8 cellular contexts compared by ENCODE assay signal in the genomic region with DNA sequence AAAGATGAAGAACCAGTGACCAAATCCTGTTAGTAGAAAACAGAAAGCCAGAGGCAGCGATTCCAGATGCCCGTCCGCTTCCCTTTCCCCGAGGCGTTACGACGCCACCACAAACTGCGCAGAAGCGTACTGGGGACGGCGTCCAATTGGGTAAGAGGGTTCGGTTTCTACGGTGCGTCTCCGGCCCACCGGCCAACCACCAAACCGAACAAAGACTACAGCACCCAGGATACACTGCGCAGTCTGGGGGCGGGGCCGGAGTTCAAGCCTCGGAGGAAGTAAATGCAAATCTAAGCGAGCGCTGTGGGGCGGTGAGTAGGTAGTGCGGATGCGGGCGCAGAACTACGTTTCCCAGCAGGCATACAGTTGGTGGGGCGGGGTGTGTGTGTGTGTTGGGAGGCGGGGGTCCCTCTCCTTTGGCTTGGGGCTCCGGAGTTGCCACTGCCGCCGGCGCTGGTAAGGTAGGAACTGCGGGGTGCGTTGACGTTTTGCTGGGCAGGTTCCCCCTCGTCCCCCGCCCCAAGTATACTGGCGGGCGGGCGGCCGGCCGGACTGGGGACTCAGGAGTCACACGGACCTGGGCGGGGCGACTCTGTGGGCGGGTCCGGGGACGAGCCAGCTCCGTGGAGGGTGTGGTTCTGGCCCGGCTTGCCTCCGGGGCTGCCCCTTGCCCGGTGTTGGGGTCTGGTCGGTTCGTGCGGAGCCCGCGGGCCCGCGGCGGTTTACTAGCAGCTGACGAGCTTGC. TPM values are rescaled to one million over a fixed set of nuclear protein-coding genes. Genes with fewer than 3 reads are reported as not detected.
A peak's percentile ranks its signal among the peaks of the same experiment; 100 is the strongest.
DNase-seq lines count a peak whose midpoint lies in the region; ATAC-seq, FAIRE-seq and TF ChIP-seq lines count a peak whose summit lies in the region.

A gene with protein sequence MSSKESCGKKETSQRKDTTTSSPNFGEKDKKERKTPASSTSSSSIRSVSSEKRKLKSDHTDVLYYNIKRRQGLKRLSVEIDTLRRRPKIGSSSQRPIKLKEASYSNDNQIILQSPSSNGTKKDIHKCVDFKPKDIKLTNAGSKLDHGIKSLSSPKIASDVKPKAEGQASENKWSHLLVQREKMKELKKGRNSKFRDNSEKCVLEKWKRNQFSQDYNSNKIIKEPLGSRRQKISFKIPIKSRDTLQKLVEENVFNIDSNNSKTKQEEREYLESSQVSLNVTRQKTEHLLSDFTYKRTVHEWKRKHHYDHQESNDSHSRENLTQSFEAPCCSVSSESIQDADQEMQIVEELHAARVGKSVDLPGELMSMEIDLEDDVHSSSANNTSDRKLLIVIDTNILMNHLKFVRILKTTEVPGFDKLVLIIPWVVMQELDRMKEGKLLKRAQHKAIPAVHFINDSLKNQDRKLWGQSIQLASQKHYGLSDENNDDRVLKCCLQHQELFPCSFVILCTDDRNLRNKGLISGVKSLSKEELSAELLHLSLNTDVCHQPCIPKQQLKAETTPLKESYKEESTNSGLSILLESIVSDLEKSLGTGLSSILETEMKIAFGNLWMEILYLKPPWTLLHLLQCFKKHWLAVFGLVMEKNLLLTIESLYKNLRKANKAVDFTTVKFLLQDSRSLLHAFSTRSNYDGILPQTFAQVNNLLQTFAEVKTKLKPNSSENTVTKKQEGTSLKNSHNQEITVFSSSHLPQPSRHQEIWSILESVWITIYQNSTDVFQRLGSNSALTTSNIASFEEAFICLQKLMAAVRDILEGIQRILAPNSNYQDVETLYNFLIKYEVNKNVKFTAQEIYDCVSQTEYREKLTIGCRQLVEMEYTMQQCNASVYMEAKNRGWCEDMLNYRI (plus strand): TSS at position 314 of the 745 bp plus-strand sequence. CDS start 3,675 bp downstream, outside the sequence.
A gene with protein sequence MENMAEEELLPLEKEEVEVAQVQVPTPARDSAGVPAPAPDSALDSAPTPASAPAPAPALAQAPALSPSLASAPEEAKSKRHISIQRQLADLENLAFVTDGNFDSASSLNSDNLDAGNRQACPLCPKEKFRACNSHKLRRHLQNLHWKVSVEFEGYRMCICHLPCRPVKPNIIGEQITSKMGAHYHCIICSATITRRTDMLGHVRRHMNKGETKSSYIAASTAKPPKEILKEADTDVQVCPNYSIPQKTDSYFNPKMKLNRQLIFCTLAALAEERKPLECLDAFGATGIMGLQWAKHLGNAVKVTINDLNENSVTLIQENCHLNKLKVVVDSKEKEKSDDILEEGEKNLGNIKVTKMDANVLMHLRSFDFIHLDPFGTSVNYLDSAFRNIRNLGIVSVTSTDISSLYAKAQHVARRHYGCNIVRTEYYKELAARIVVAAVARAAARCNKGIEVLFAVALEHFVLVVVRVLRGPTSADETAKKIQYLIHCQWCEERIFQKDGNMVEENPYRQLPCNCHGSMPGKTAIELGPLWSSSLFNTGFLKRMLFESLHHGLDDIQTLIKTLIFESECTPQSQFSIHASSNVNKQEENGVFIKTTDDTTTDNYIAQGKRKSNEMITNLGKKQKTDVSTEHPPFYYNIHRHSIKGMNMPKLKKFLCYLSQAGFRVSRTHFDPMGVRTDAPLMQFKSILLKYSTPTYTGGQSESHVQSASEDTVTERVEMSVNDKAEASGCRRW (minus strand): TSS at position 100 of the 745 bp plus-strand sequence. CDS start 241 bp downstream, outside the sequence.

- H2AK5ac ChIP-seq in H1 (ENCODE audit: low read depth, low read length) (no peak within 1 kb of the TSS), mesenchymal stem cell (ENCODE audit: low read length, severe bottlenecking) (no peak within 1 kb of the TSS)

- WGBS in H1 (ENCODE audit: extremely low coverage in 1 of 2, insufficient coverage in 1 of 2, insufficient read length in 1 of 2, insufficient replicate concordance in 2 of 2, low coverage in 1 of 2, low lambda C conversion rate in 2 of 2, missing lambda C conversion rate in 1 of 2), 2 experiments, result 2% methylated on average over 44 of the region's 63 CpGs; no CpG with 5 or more reads in 1 of the 2 experiments
- under 1% methylated on average over 52 of the region's 63 CpGs for WGBS in mesenchymal stem cell

- peaks cover 0 to 13% of the 10 kb centered on the region in 2 experiments; a peak in 2 of 4 replicates for H3K79me2 ChIP-seq in H1 (ENCODE audit: control insufficient read depth in 1 of 2, insufficient read depth in 2 of 2, low read length in 2 of 2)

- peak; percentile 98 for DNase-seq in CMK (ENCODE audit: low read depth)
- peak; percentile 93 for DNase-seq in GM20000 (ENCODE audit: low spot score)
- DNase-seq in HT-29 (ENCODE audit: low spot score), result peak; percentile 99
- DNase-seq in NOMO-1 (lab: John Stamatoyannopoulos, UW; ENCODE audit: unreplicated experiment in 2 of 2), result peak; percentile 99 to 100
- peak; percentile 99 for DNase-seq in activated CD8-positive, alpha-beta memory T cell treated with anti-CD3 and anti-CD28 coated beads, Interleukin-2, amount 10 ng/mL, durations not matched to agents 7 days and 5 days
- peak; percentile 96 to 98 for DNase-seq in H1 (ENCODE audit: low read depth in 1 of 2, low spot score in 2 of 2)
- peak; percentile 100 for DNase-seq in mesenchymal stem cell
- DNase-seq in stimulated activated CD8-positive, alpha-beta memory T cell treated with anti-CD3 and anti-CD28 coated beads, Interleukin-12 subunit alpha, Interleukin-12 subunit beta, amount 100 ng/mL, for 4 hours (ENCODE audit: low read depth), result peak; percentile 98

- H3K9me3 Mint-ChIP-seq in activated CD8-positive, alpha-beta memory T cell treated with anti-CD3 and anti-CD28 coated beads, Interleukin-2, amount 10 ng/mL, durations not matched to agents 7 days and 5 days (ENCODE audit: low read depth), result no peaks in the 10 kb centered on the region

- no peaks in the 10 kb centered on the region for H4K20me1 ChIP-seq in H1 (replicated peaks in 1 of 2; ENCODE audit: control insufficient read depth in 1 of 2, insufficient read depth in 2 of 2, low read length in 2 of 2)

- H3K27ac ChIP-seq in H1 (ENCODE audit: low read depth, low read length) (peak within 1 kb of the TSS; percentile 92), mesenchymal stem cell (ENCODE audit: low read length, poor library complexity, severe bottlenecking) (peak within 1 kb of the TSS; percentile 94)

- POLR2A ChIA-PET in H1 (lab: Charles Lee; ENCODE audit: partially characterized antibody), result interaction anchor here (0.8 to 2.1 kb wide), 5 partner anchors 14 to 183 kb away, joined by 3 to 16 read pairs (median 5); partner anchors contain the start of genes NIBAN1 and RNF2

- peak; percentile 86 for FAIRE-seq in H1 (lab: Jason Lieb, UNC)

- H3K9ac ChIP-seq in H1 (replicated peaks in 1 of 4; ENCODE audit: extremely low read depth in 1 of 4, low read depth in 3 of 4, low read length in 3 of 4) (peak within 1 kb of the TSS; percentile 89 to 98 (median 92)), mesenchymal stem cell (ENCODE audit: low read length) (peak within 1 kb of the TSS; percentile 98)

- peaks cover 51% of the 10 kb centered on the region for H3K4me1 Mint-ChIP-seq in activated CD8-positive, alpha-beta memory T cell treated with anti-CD3 and anti-CD28 coated beads, Interleukin-2, amount 10 ng/mL, durations not matched to agents 7 days and 5 days

- H3K9me3 ChIP-seq in H1 (ENCODE audit: insufficient read depth in 2 of 2, low read depth in 1 of 2, low read length in 1 of 2) (no peaks in the 10 kb centered on the region), mesenchymal stem cell (ENCODE audit: control insufficient read depth, low read length) (no peaks in the 10 kb centered on the region)

- no peak for TF ChIP-seq RAD21 in H1 (IDR thresholded peaks at IDR 0.05 in 1 of 2, conservative IDR thresholded peaks at IDR 0.05 in 1 of 2; ENCODE audit: low read depth in 2 of 2, low read length in 2 of 2)

- peaks cover 8% of the 10 kb centered on the region for H3K36me3 Mint-ChIP-seq in activated CD8-positive, alpha-beta memory T cell treated with anti-CD3 and anti-CD28 coated beads, Interleukin-2, amount 10 ng/mL, durations not matched to agents 7 days and 5 days

- H3K4ac ChIP-seq in H1 (replicated peaks; ENCODE audit: insufficient read length, low read depth, low read length) (peak within 1 kb of the TSS; percentile 33), mesenchymal stem cell (ENCODE audit: low read depth in 1 of 2, low read length in 2 of 2) (peak within 1 kb of the TSS; percentile 67 to 79)

- no peak within 1 kb of the TSS for H2BK20ac ChIP-seq in H1 (ENCODE audit: low read length)

- peak; percentile 88 to 94 for TF ChIP-seq POLR2A in H1 (IDR thresholded peaks at IDR 0.05; ENCODE audit: control extremely low read depth in 1 of 2, low read depth in 2 of 2, low read length in 2 of 2)

- no peaks in the 10 kb centered on the region for H3K36me3 ChIP-seq in H1 (ENCODE audit: control insufficient read depth in 2 of 4, insufficient read depth in 4 of 4, low read length in 3 of 4)
- peaks cover 0 to 12% of the 10 kb centered on the region in 2 experiments for H3K36me3 ChIP-seq in mesenchymal stem cell (ENCODE audit: control insufficient read depth in 1 of 2, insufficient read depth in 2 of 2, low read depth in 1 of 2, low read length in 2 of 2)

- H4K8ac ChIP-seq in H1 (ENCODE audit: extremely low read depth, insufficient read depth, low read length) (peak within 1 kb of the TSS; percentile 98), mesenchymal stem cell (ENCODE audit: low read length) (peak within 1 kb of the TSS; percentile 91)

- TF ChIP-seq EP300 in H1 (IDR thresholded peaks at IDR 0.05; ENCODE audit: borderline replicate concordance in 1 of 2, low read depth in 2 of 2, low read length in 2 of 2), result no peak

- peak within 1 kb of the TSS; percentile 70 for H3K56ac ChIP-seq in H1 (replicated peaks; ENCODE audit: insufficient read length, low read depth, low read length)

- H3K79me1 ChIP-seq in H1 (ENCODE audit: low read depth, low read length) (no peaks in the 10 kb centered on the region), mesenchymal stem cell (replicated peaks; ENCODE audit: low read length, poor library complexity, severe bottlenecking) (peaks cover 9% of the 10 kb centered on the region)

- peak within 1 kb of the TSS; percentile 86 for H3K4me3 Mint-ChIP-seq in activated CD8-positive, alpha-beta memory T cell treated with anti-CD3 and anti-CD28 coated beads, Interleukin-2, amount 10 ng/mL, durations not matched to agents 7 days and 5 days

- H2BK120ac ChIP-seq in H1 (replicated peaks; ENCODE audit: low read depth, low read length) (no peak within 1 kb of the TSS), mesenchymal stem cell (ENCODE audit: low read depth, low read length) (peak within 1 kb of the TSS; percentile 98)

- no peak within 1 kb of the TSS for H3K14ac ChIP-seq in H1 (ENCODE audit: insufficient read length)
- H3K14ac ChIP-seq in mesenchymal stem cell (ENCODE audit: low read length in 2 of 2), result peak within 1 kb of the TSS in 1 of 2 experiments; percentile 94

- H3K27ac Mint-ChIP-seq in activated CD8-positive, alpha-beta memory T cell treated with anti-CD3 and anti-CD28 coated beads, Interleukin-2, amount 10 ng/mL, durations not matched to agents 7 days and 5 days, result peak within 1 kb of the TSS; percentile 97

- CTCF ChIA-PET in activated CD8-positive, alpha-beta memory T cell treated with anti-CD3 and anti-CD28 coated beads, Interleukin-2, amount 10 ng/mL, durations not matched to agents 7 days and 5 days (lab: Charles Lee), result interaction anchor here (1.0 to 6.7 kb wide), 5 partner anchors 10 to 523 kb away, joined by 3 to 63 read pairs (median 9); no protein-coding TSS in a partner anchor
- CTCF ChIA-PET in H1 (lab: Charles Lee; ENCODE audit: partially characterized antibody), result interaction anchor here (2.3 to 8.0 kb wide), 2 partner anchors 13 to 113 kb away, joined by 7 to 60 read pairs; no protein-coding TSS in a partner anchor

- H3K18ac ChIP-seq in H1 (ENCODE audit: extremely low read depth, low read length) (peak within 1 kb of the TSS; percentile 99), mesenchymal stem cell (ENCODE audit: low read depth in 1 of 2, low read length in 2 of 2) (peak within 1 kb of the TSS; percentile 95 to 99)

- H3K23me2 ChIP-seq in H1 (ENCODE audit: low read depth, low read length), result peaks cover 13% of the 10 kb centered on the region

- no peak within 1 kb of the TSS for H2BK15ac ChIP-seq in H1 (ENCODE audit: low read length)
- peak within 1 kb of the TSS; percentile 100 for H2BK15ac ChIP-seq in mesenchymal stem cell (ENCODE audit: low read depth, poor library complexity, severe bottlenecking)

- H3K23ac ChIP-seq in H1 (ENCODE audit: insufficient read length) (no peak within 1 kb of the TSS), mesenchymal stem cell (ENCODE audit: low read length in 2 of 2) (peak within 1 kb of the TSS in 1 of 2 experiments; percentile 59)

- peak within 1 kb of the TSS; percentile 96 for H2AFZ ChIP-seq in H1 (ENCODE audit: low read length)
- peak within 1 kb of the TSS; percentile 54 for H2AFZ ChIP-seq in mesenchymal stem cell (ENCODE audit: low read depth, low read length)

- TF ChIP-seq CTCF in GM20000 (IDR thresholded peaks at IDR 0.05; ENCODE audit: extremely low read depth, missing control alignments), result no peak
- TF ChIP-seq CTCF in H1 (IDR thresholded peaks at IDR 0.05; ENCODE audit: control extremely low read depth in 1 of 3, insufficient read depth in 1 of 3, low read depth in 1 of 3, low read length in 3 of 3), result no peak

- peak within 1 kb of the TSS; percentile 95 for H2BK5ac ChIP-seq in H1 (ENCODE audit: low read depth, low read length)
- peak within 1 kb of the TSS; percentile 33 for H2BK5ac ChIP-seq in mesenchymal stem cell (ENCODE audit: low read depth, low read length, poor library complexity, severe bottlenecking)

- H3K27me3 Mint-ChIP-seq in activated CD8-positive, alpha-beta memory T cell treated with anti-CD3 and anti-CD28 coated beads, Interleukin-2, amount 10 ng/mL, durations not matched to agents 7 days and 5 days, result no peaks in the 10 kb centered on the region

- H3K4me3 ChIP-seq in H1 (ENCODE audit: extremely low read depth in 1 of 4, insufficient read depth in 2 of 4, low read depth in 3 of 4, low read length in 4 of 4) (peak within 1 kb of the TSS; percentile 85 to 97 (median 87)), mesenchymal stem cell (ENCODE audit: insufficient read depth in 1 of 2, low read depth in 1 of 2, low read length in 2 of 2) (peak within 1 kb of the TSS; percentile 84 to 86)

- no peaks in the 10 kb centered on the region for H3K27me3 ChIP-seq in H1 (replicated peaks in 1 of 4; ENCODE audit: control insufficient read depth in 3 of 4, extremely low read depth in 1 of 4, insufficient read depth in 3 of 4, low read length in 3 of 4)
- H3K27me3 ChIP-seq in mesenchymal stem cell (ENCODE audit: control insufficient read depth in 1 of 2, insufficient read depth in 1 of 2, low read length in 2 of 2), result no peaks in the 10 kb centered on the region

- H2BK12ac ChIP-seq in H1 (ENCODE audit: low read depth, low read length) (no peak within 1 kb of the TSS), mesenchymal stem cell (ENCODE audit: low read length in 2 of 2) (peak within 1 kb of the TSS in 1 of 2 experiments; percentile 88)

- H3K4me2 ChIP-seq in H1 (ENCODE audit: insufficient read depth in 1 of 2, low read depth in 2 of 2, low read length in 2 of 2) (peak within 1 kb of the TSS; percentile 75 to 88), mesenchymal stem cell (ENCODE audit: low read length, poor library complexity, severe bottlenecking) (peak within 1 kb of the TSS; percentile 78)

- H3K4me1 ChIP-seq in H1 (replicated peaks in 1 of 4; ENCODE audit: control insufficient read depth in 3 of 4, insufficient read depth in 4 of 4, low read length in 3 of 4) (no peaks in the 10 kb centered on the region; a peak in 3 of 7 replicates), mesenchymal stem cell (ENCODE audit: control insufficient read depth, insufficient read depth, low read depth, low read length) (peaks cover 1% of the 10 kb centered on the region)

- H4K91ac ChIP-seq in H1 (replicated peaks; ENCODE audit: insufficient read length, low read length) (peak within 1 kb of the TSS; percentile 77), mesenchymal stem cell (ENCODE audit: low read length) (peak within 1 kb of the TSS; percentile 97)

- H4K5ac ChIP-seq in H1 (ENCODE audit: insufficient read length, low read depth, low read length), result peak within 1 kb of the TSS; percentile 99

- peak; percentile 93 for ATAC-seq in activated CD8-positive, alpha-beta memory T cell treated with anti-CD3 and anti-CD28 coated beads, Interleukin-2, amount 10 ng/mL, durations not matched to agents 7 days and 5 days

RNA-seq across cellular contexts. Expression of the first gene that starts in this region (rescaled TPM):
- total RNA-seq in HT-29 (2014; rRNA removed; shearing (Covaris generic)), result 0.71 and 0.83 TPM in 2 replicates
- total RNA-seq in activated CD8-positive, alpha-beta memory T cell treated with anti-CD3 and anti-CD28 coated beads, Interleukin-2, amount 10 ng/mL, durations not matched to agents 7 days and 5 days, result 1 to 10 TPM; 2.2 to 2.4 TPM
- total RNA-seq in H1 (2021; fragmentation: NEBNext Ultra II Directional; extraction: Animal tissue kit (Norgen Biotek cat#: 25700)), result 6.2 and 8.1 TPM in 2 replicates
- polyA plus RNA-seq in H1 (2011; rRNA removed), result 0.74 and 1.4 TPM in 2 replicates
- polyA plus RNA-seq in H1 (2011; cell fraction: cytosol; rRNA removed), result 1.8 TPM
- 0.64 TPM for polyA plus RNA-seq in H1 (2011; cell fraction: nucleus; rRNA removed)
- polyA plus RNA-seq in H1 (2012, experiment 1 of 2), result 1.6 to 4.1 TPM (median 2.2 TPM) in 4 replicates
- polyA plus RNA-seq in H1 (2012, experiment 2 of 2), result 0.39 TPM
- polyA plus RNA-seq in H1 (2013, experiment 1 of 2), result 3.3 TPM
- polyA plus RNA-seq in H1 (2013, experiment 2 of 2), result 3.4 TPM
- polyA minus RNA-seq in H1 (2011; rRNA and poly(A)+ RNA removed), result 2.1 and 3.6 TPM in 2 replicates
- 2.0 TPM for polyA minus RNA-seq in H1 (2011; cell fraction: cytosol; rRNA and poly(A)+ RNA removed)
- 5.2 TPM for polyA minus RNA-seq in H1 (2011; cell fraction: nucleus; rRNA and poly(A)+ RNA removed)
- polyA plus RNA-seq in mesenchymal stem cell (2013, experiment 1 of 2), result 3.3 TPM
- 3.4 TPM for polyA plus RNA-seq in mesenchymal stem cell (2013, experiment 2 of 2)

RNA-seq across cellular contexts. Expression of the second gene that starts in this region (rescaled TPM):
- 2.8 and 3.3 TPM in 2 replicates for total RNA-seq in HT-29 (2014; rRNA removed; shearing (Covaris generic))
- total RNA-seq in activated CD8-positive, alpha-beta memory T cell treated with anti-CD3 and anti-CD28 coated beads, Interleukin-2, amount 10 ng/mL, durations not matched to agents 7 days and 5 days, result 10 to 100 TPM; 23.2 to 24.4 TPM
- 22.3 and 22.5 TPM in 2 replicates for total RNA-seq in H1 (2021; fragmentation: NEBNext Ultra II Directional; extraction: Animal tissue kit (Norgen Biotek cat#: 25700))
- polyA plus RNA-seq in H1 (2011; rRNA removed), result 8.2 and 13.8 TPM in 2 replicates
- polyA plus RNA-seq in H1 (2011; cell fraction: cytosol; rRNA removed), result 18.0 TPM
- 6.7 TPM for polyA plus RNA-seq in H1 (2011; cell fraction: nucleus; rRNA removed)
- 15.5 to 23.7 TPM (median 16.9 TPM) in 4 replicates for polyA plus RNA-seq in H1 (2012, experiment 1 of 2)
- polyA plus RNA-seq in H1 (2012, experiment 2 of 2), result 1.4 TPM
- 11.4 TPM for polyA plus RNA-seq in H1 (2013, experiment 1 of 2)
- polyA plus RNA-seq in H1 (2013, experiment 2 of 2), result 9.8 TPM
- polyA minus RNA-seq in H1 (2011; rRNA and poly(A)+ RNA removed), result 45.7 and 72.4 TPM in 2 replicates
- 20.7 TPM for polyA minus RNA-seq in H1 (2011; cell fraction: cytosol; rRNA and poly(A)+ RNA removed)
- polyA minus RNA-seq in H1 (2011; cell fraction: nucleus; rRNA and poly(A)+ RNA removed), result 17.5 TPM
- 8.9 TPM for polyA plus RNA-seq in mesenchymal stem cell (2013, experiment 1 of 2)
- 9.3 TPM for polyA plus RNA-seq in mesenchymal stem cell (2013, experiment 2 of 2)

Comparison
In these comparisons a context has a peak if more than half of its experiments do, and no peak if none do; other contexts are left out.
1. Peak in every context shown above with its lines: DNase-seq, ATAC-seq, H3K4me3 ChIP-seq and H3K27ac ChIP-seq.